1 cellular context compared by ENCODE assay signal in the genomic region with DNA sequence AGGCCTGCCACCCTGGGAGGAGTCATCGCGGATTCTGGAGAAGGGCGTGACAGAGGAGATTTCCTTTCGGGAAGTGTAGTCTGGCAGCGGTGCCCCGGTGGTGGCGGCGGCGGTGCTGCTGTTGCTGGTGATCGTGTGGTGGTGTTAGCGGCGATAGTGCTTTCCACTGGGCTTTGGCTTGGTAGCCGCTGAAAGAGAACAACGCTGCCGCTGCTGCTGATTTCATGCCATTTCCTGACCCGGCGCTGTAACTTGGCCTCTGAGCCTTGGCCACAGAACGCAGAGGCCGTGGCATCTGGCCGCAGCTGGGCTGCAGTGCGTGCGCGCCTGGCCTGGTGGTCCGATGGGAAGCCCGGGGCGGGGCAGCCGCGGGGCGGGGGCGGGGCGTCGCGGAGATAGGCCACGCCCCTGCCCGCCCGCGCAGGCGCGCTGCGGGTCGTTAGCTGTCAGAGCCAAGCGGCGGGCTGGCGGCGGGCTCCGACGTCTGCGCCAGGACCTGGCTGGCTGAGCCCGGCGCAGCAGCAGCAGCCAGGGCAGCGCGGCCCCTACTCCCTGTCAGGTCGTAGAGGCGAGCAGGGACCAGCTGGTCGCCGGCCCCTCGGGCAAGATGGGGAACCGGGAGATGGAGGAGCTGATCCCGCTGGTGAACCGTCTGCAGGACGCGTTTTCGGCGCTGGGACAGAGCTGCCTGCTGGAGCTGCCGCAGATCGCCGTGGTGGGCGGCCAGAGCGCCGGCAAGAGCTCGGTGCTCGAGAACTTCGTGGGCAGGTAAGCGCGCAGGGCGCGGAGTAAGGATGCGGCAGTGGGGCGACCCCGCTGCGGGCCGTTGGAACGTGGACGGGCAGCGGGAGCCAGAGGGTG.
TF ChIP-seq lines count a peak whose summit lies in the region.

DNM3 (plus strand) TSS at position 449 of the 861 bp plus-strand sequence; CDS start at position 608, 159 bp downstream.

TF ChIP-seq in HEK293, 187 proteins besides CTCF, POLR2A, EP300 and RAD21 (continued from another document):
- no peak for TF ChIP-seq GLI4 (tag by site-specific recombination; IDR thresholded peaks at IDR 0.05)
- TF ChIP-seq SP2 (tag by site-specific recombination; IDR thresholded peaks at IDR 0.05) = peak; percentile 28; the same call in 1 of the 2 replicates
- peak; percentile 29; the same call in 1 of the 2 replicates for TF ChIP-seq IKZF3 (tag by site-specific recombination; IDR thresholded peaks at IDR 0.05)
- TF ChIP-seq ZNF239 (tag by site-specific recombination; IDR thresholded peaks at IDR 0.05) = no peak
- TF ChIP-seq ZBTB10 (tag by site-specific recombination; IDR thresholded peaks at IDR 0.05) = 0 out of 2 replicates have a peak, but pooled peaks have one; percentile 42
- no peak for TF ChIP-seq ZNF280D (tag by site-specific recombination; IDR thresholded peaks at IDR 0.05)
- no peak for TF ChIP-seq ZNF221 (tag by site-specific recombination; IDR thresholded peaks at IDR 0.05; ENCODE audit: borderline replicate concordance)
- TF ChIP-seq ZNF548 (tag by site-specific recombination; IDR thresholded peaks at IDR 0.05) = no peak
- TF ChIP-seq INSM2 (tag by site-specific recombination; IDR thresholded peaks at IDR 0.05) = peak; percentile 11; the same call in 1 of the 2 replicates
- no peak for TF ChIP-seq ZNF174 (tag by site-specific recombination; IDR thresholded peaks at IDR 0.05)
- TF ChIP-seq ZNF626 (tag by site-specific recombination; IDR thresholded peaks at IDR 0.05) = no peak
- TF ChIP-seq KLF16 (tag by site-specific recombination; IDR thresholded peaks at IDR 0.05) = peak; percentile 85
- no peak for TF ChIP-seq ZNF140 (tag by site-specific recombination; IDR thresholded peaks at IDR 0.05)
- peak; percentile 79 for TF ChIP-seq ZBTB48 (tag by site-specific recombination; IDR thresholded peaks at IDR 0.05)
- TF ChIP-seq GLIS1 (tag by site-specific recombination; IDR thresholded peaks at IDR 0.05) = peak; percentile 49
- peak; percentile 58 for TF ChIP-seq ZFHX2 (tag by site-specific recombination; conservative IDR thresholded peaks at IDR 0.05)
- TF ChIP-seq KLF8 (tag by site-specific recombination; IDR thresholded peaks at IDR 0.05) = peak; percentile 51; the same call in 1 of the 2 replicates
- no peak for TF ChIP-seq HOXA7 (CRISPR knock-in tag; IDR thresholded peaks at IDR 0.05; ENCODE audit: borderline replicate concordance)
- TF ChIP-seq FEZF1 (tag by site-specific recombination; IDR thresholded peaks at IDR 0.05) = 0 out of 2 replicates have a peak, but pooled peaks have one; percentile 46
- no peak for TF ChIP-seq ZNF302 (tag by site-specific recombination; IDR thresholded peaks at IDR 0.05; ENCODE audit: low read depth)
- TF ChIP-seq, protein P1, sequence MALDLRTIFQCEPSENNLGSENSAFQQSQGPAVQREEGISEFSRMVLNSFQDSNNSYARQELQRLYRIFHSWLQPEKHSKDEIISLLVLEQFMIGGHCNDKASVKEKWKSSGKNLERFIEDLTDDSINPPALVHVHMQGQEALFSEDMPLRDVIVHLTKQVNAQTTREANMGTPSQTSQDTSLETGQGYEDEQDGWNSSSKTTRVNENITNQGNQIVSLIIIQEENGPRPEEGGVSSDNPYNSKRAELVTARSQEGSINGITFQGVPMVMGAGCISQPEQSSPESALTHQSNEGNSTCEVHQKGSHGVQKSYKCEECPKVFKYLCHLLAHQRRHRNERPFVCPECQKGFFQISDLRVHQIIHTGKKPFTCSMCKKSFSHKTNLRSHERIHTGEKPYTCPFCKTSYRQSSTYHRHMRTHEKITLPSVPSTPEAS (tag by site-specific recombination; IDR thresholded peaks at IDR 0.05) = no peak
- no peak for TF ChIP-seq ZNF776 (tag by site-specific recombination; IDR thresholded peaks at IDR 0.05; ENCODE audit: borderline replicate concordance)
- TF ChIP-seq ZNF610 (tag by site-specific recombination; IDR thresholded peaks at IDR 0.05; ENCODE audit: borderline replicate concordance) = no peak
- TF ChIP-seq, protein P2, sequence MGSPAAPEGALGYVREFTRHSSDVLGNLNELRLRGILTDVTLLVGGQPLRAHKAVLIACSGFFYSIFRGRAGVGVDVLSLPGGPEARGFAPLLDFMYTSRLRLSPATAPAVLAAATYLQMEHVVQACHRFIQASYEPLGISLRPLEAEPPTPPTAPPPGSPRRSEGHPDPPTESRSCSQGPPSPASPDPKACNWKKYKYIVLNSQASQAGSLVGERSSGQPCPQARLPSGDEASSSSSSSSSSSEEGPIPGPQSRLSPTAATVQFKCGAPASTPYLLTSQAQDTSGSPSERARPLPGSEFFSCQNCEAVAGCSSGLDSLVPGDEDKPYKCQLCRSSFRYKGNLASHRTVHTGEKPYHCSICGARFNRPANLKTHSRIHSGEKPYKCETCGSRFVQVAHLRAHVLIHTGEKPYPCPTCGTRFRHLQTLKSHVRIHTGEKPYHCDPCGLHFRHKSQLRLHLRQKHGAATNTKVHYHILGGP (tag by site-specific recombination; IDR thresholded peaks at IDR 0.05) = no peak
- TF ChIP-seq ZFP69B (tag by site-specific recombination; IDR thresholded peaks at IDR 0.05) = peak; percentile 47; the same call in 1 of the 2 replicates
- TF ChIP-seq ZBTB8A (tag by site-specific recombination; IDR thresholded peaks at IDR 0.05) = peak; percentile 59
- no peak for TF ChIP-seq ZNF660 (tag by site-specific recombination; IDR thresholded peaks at IDR 0.05)
- TF ChIP-seq, protein P3, sequence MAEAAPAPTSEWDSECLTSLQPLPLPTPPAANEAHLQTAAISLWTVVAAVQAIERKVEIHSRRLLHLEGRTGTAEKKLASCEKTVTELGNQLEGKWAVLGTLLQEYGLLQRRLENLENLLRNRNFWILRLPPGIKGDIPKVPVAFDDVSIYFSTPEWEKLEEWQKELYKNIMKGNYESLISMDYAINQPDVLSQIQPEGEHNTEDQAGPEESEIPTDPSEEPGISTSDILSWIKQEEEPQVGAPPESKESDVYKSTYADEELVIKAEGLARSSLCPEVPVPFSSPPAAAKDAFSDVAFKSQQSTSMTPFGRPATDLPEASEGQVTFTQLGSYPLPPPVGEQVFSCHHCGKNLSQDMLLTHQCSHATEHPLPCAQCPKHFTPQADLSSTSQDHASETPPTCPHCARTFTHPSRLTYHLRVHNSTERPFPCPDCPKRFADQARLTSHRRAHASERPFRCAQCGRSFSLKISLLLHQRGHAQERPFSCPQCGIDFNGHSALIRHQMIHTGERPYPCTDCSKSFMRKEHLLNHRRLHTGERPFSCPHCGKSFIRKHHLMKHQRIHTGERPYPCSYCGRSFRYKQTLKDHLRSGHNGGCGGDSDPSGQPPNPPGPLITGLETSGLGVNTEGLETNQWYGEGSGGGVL (tag by site-specific recombination; IDR thresholded peaks at IDR 0.05) = no peak
- TF ChIP-seq ZNF704 (tag by site-specific recombination; IDR thresholded peaks at IDR 0.05) = no peak
- no peak for TF ChIP-seq SETDB1 (IDR thresholded peaks at IDR 0.05; ENCODE audit: insufficient read length, low read length)
- TF ChIP-seq ZNF571 (tag by site-specific recombination; IDR thresholded peaks at IDR 0.05) = no peak
- TF ChIP-seq ZNF596 (tag by site-specific recombination; IDR thresholded peaks at IDR 0.05) = no peak
- TF ChIP-seq ZNF18 (tag by site-specific recombination; IDR thresholded peaks at IDR 0.05) = no peak
- no peak; the same call in 1 of the 2 replicates for TF ChIP-seq ZNF843 (tag by site-specific recombination; IDR thresholded peaks at IDR 0.05)
- TF ChIP-seq ZNF768 (tag by site-specific recombination; IDR thresholded peaks at IDR 0.05) = peak; percentile 30; the same call in 1 of the 2 replicates
- TF ChIP-seq ZSCAN30 (tag by site-specific recombination; IDR thresholded peaks at IDR 0.05) = peak; percentile 55; the same call in 1 of the 2 replicates
- TF ChIP-seq ZNF654 (tag by site-specific recombination; IDR thresholded peaks at IDR 0.05; ENCODE audit: low read depth) = no peak
- no peak for TF ChIP-seq ZNF274 (IDR thresholded peaks at IDR 0.05; ENCODE audit: low read length)
- no peak for TF ChIP-seq ZNF274 (tag by site-specific recombination; IDR thresholded peaks at IDR 0.05; ENCODE audit: borderline replicate concordance)
- TF ChIP-seq HOXC10 (CRISPR knock-in tag; IDR thresholded peaks at IDR 0.05) = no peak
- 0 out of 2 replicates have a peak, but pooled peaks have one; percentile 26 for TF ChIP-seq KLF10 (tag by site-specific recombination; IDR thresholded peaks at IDR 0.05)
- no peak for TF ChIP-seq ZNF433 (tag by site-specific recombination; IDR thresholded peaks at IDR 0.05; ENCODE audit: low read depth)
- TF ChIP-seq ZNF248 (tag by site-specific recombination; IDR thresholded peaks at IDR 0.05) = no peak
- TF ChIP-seq ZNF658 (tag by site-specific recombination; IDR thresholded peaks at IDR 0.05) = no peak
- TF ChIP-seq ZSCAN16 (tag by site-specific recombination; IDR thresholded peaks at IDR 0.05) = no peak
- no peak for TF ChIP-seq TCF7L2 (IDR thresholded peaks at IDR 0.05; ENCODE audit: borderline replicate concordance, low read depth, low read length)
- TF ChIP-seq ZNF585B (tag by site-specific recombination; IDR thresholded peaks at IDR 0.05) = no peak
- TF ChIP-seq BCL11B (tag by site-specific recombination; IDR thresholded peaks at IDR 0.05; ENCODE audit: low read depth) = no peak
- TF ChIP-seq ZNF138 (tag by site-specific recombination; IDR thresholded peaks at IDR 0.05; ENCODE audit: borderline replicate concordance) = no peak
